ENCODE assay signal across 20 cellular contexts in genomic region chr5:149740341-149740740, GRCh38. TPM values are rescaled to one million over a fixed set of nuclear protein-coding genes. Genes with fewer than 3 reads are reported as not detected.
DNase-seq lines count a peak whose midpoint lies in the region; ATAC-seq and TF ChIP-seq lines count a peak whose summit lies in the region.
"Had no signal": no experiment of that assay in that cellular context is flagged by ENCODE, and none has a peak within 500 bp of the region (broad histone marks: within the 10 kb centered on the region; RNA-seq: fewer than 3 reads in every experiment).

No MANE protein-coding gene starts in this region.

- H3K9me3 ChIP-seq in lung (ENCODE audit: control insufficient read depth in 2 of 2, insufficient read depth in 1 of 2, low read length in 1 of 2), result no peaks in the 10 kb centered on the region
- H3K9me3 ChIP-seq: HAP-1, MG63, SJCRH30 had no signal

- H3K27me3 ChIP-seq in lung (ENCODE audit: control insufficient read depth, insufficient read depth), result no peaks in the 10 kb centered on the region
- H3K27me3 ChIP-seq: MG63, SJCRH30 had no signal

- H3K4me3 ChIP-seq in lung, result no peak overlapping the region
- H3K4me3 ChIP-seq: GM12878, GM23248, HAP-1, MG63, SJCRH30 had no signal

- ATAC-seq in lung (ENCODE audit: insufficient read depth, low FRiP score) (peak; percentile 39), HG03442 (IDR thresholded peaks at IDR 0.05; ENCODE audit: unreplicated experiment) (no peak), GM19035 (IDR thresholded peaks at IDR 0.05; ENCODE audit: unreplicated experiment) (no peak)
- ATAC-seq: GM12878, Panc1 had no signal

- WGBS in lung, 2 donors, result 31 to 50% methylated on average over 2 of the region's 2 CpGs

- peaks cover 2 to 7% of the 10 kb centered on the region in 2 donors for H3K4me1 ChIP-seq in lung (ENCODE audit: control insufficient read depth in 2 of 2, insufficient read depth in 2 of 2, low read length in 2 of 2)
- H3K4me1 ChIP-seq: HAP-1 had no signal

- no peaks in the 10 kb centered on the region for H3K36me3 ChIP-seq in lung (ENCODE audit: control insufficient read depth in 2 of 2, insufficient read depth in 2 of 2, low read length in 2 of 2)
- H3K36me3 ChIP-seq: HAP-1, MG63, SJCRH30 had no signal

- peak; percentile 8 for DNase-seq in DMS79 treated with DMSO at 0.1 percent for 48 hours (lab: John Stamatoyannopoulos, UW)
- DNase-seq in DMS79 (lab: John Stamatoyannopoulos, UW), result no peak
- DNase-seq in caudate nucleus (lab: John Stamatoyannopoulos, UW), result no peak
- DNase-seq in lung (ENCODE audit: low spot score), result no peak
- DNase-seq in NCI-H2107 (lab: John Stamatoyannopoulos, UW), result no peak
- DNase-seq: DMS 273 treated with DMSO at 0.1 percent for 48 hours, GM23248, Kasumi-1, MG63, NCI-H1694 treated with DMSO at 0.1 percent for 48 hours, NCI-H226, NCI-H524 treated with DMSO at 0.1 percent for 48 hours, SJCRH30 had no signal

- H3K27ac ChIP-seq in caudate nucleus (ENCODE audit: low read depth, low read length) (peak overlapping the region; percentile 76), lung (ENCODE audit: low read depth in 1 of 2, low read length in 1 of 2) (peak overlapping the region in 1 of 2 donors; percentile 13), temporal lobe (ENCODE audit: low read depth, low read length) (peak overlapping the region; percentile 27)
- H3K27ac ChIP-seq: 22Rv1, GM23248, SJCRH30 had no signal

- TF ChIP-seq CTCF in lung (IDR thresholded peaks at IDR 0.05; ENCODE audit: control extremely low read depth, extremely low read depth), result no peak

RNA-seq across cellular contexts. Expression of gene PPARGC1B, which starts 10.2 kb away (rescaled TPM):
- total RNA-seq in lung, result 10 to 100 TPM in 1 of 2 donors, 1 to 10 TPM in 1; 2.0 to 11.0 TPM
- polyA plus RNA-seq in lung, result 1 to 10 TPM; 1.4 to 2.9 TPM
- 0.74 TPM for total RNA-seq in temporal lobe
